In the genomic region with DNA sequence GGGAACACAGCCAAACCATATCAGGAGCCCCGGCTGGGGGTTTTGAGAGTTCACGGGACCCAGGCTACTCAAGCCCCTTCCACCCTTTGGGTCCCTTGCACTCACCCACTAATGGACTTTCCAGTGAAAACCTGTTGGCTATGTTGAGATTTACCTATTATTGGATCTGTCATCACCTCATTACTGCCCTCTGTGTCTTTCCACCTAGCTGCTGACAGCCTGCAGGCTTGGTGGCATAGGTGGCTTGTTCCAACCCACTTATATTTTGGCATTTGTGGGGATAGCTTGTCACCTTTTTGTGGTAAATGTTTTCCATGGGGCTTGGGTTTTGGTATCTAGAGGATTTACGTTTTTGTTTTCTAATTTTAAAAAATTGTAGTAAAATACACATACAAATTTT, we compare ENCODE assay signal across 1 cellular context.
TF ChIP-seq lines count a peak whose summit lies in the region.

No MANE protein-coding gene starts in this region.

TF ChIP-seq in IMR-90, 13 proteins besides CTCF, POLR2A, EP300 and RAD21:
- TF ChIP-seq, protein P1, sequence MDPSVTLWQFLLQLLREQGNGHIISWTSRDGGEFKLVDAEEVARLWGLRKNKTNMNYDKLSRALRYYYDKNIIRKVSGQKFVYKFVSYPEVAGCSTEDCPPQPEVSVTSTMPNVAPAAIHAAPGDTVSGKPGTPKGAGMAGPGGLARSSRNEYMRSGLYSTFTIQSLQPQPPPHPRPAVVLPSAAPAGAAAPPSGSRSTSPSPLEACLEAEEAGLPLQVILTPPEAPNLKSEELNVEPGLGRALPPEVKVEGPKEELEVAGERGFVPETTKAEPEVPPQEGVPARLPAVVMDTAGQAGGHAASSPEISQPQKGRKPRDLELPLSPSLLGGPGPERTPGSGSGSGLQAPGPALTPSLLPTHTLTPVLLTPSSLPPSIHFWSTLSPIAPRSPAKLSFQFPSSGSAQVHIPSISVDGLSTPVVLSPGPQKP (IDR thresholded peaks at IDR 0.05; ENCODE audit: borderline replicate concordance, low read depth, low read length) = no peak
- no peak for TF ChIP-seq MXI1 (IDR thresholded peaks at IDR 0.05; ENCODE audit: borderline replicate concordance, low read depth, low read length)
- TF ChIP-seq, protein P2, sequence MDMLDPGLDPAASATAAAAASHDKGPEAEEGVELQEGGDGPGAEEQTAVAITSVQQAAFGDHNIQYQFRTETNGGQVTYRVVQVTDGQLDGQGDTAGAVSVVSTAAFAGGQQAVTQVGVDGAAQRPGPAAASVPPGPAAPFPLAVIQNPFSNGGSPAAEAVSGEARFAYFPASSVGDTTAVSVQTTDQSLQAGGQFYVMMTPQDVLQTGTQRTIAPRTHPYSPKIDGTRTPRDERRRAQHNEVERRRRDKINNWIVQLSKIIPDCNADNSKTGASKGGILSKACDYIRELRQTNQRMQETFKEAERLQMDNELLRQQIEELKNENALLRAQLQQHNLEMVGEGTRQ (IDR thresholded peaks at IDR 0.05; ENCODE audit: low read depth, low read length) = no peak
- no peak for TF ChIP-seq BHLHE40 (IDR thresholded peaks at IDR 0.05; ENCODE audit: low read depth, low read length)
- no peak for TF ChIP-seq CHD1 (IDR thresholded peaks at IDR 0.05; ENCODE audit: low read depth, low read length)
- no peak for TF ChIP-seq MAZ (IDR thresholded peaks at IDR 0.05; ENCODE audit: borderline replicate concordance, low read depth, low read length)
- TF ChIP-seq MAFK (IDR thresholded peaks at IDR 0.05; ENCODE audit: low read depth, low read length) = no peak
- TF ChIP-seq NFE2L2 (IDR thresholded peaks at IDR 0.05; ENCODE audit: low read depth, low read length) = no peak
- TF ChIP-seq CEBPB (IDR thresholded peaks at IDR 0.05; ENCODE audit: low read depth, low read length) = no peak
- no peak for TF ChIP-seq RCOR1 (IDR thresholded peaks at IDR 0.05; ENCODE audit: insufficient replicate concordance, low read length)
- no peak for TF ChIP-seq SMC3 (IDR thresholded peaks at IDR 0.05; ENCODE audit: low read depth, low read length)
- TF ChIP-seq FOS (IDR thresholded peaks at IDR 0.05; ENCODE audit: low read depth, low read length) = no peak
- TF ChIP-seq RFX5 (IDR thresholded peaks at IDR 0.05; ENCODE audit: low read depth, low read length) = no peak
